In genomic region chr4:152523731-152524130, GRCh38 we compare ENCODE assay signal across 1 cellular context.
TF ChIP-seq lines count a peak whose summit lies in the region.

No MANE protein-coding gene starts in this region.

TF ChIP-seq in endothelial cell of umbilical vein, 7 proteins besides CTCF, POLR2A, EP300 and RAD21:
- TF ChIP-seq EZH2 (IDR thresholded peaks at IDR 0.05; ENCODE audit: borderline replicate concordance, low read depth, low read length, severe bottlenecking) (no peak), GATA2 (IDR thresholded peaks at IDR 0.05; ENCODE audit: insufficient read depth, insufficient read length, low read depth, low read length) (no peak), MYC (IDR thresholded peaks at IDR 0.05; ENCODE audit: low read depth, low read length) (no peak), POLR2AphosphoS5 (IDR thresholded peaks at IDR 0.05; ENCODE audit: insufficient read depth, low read depth, low read length) (no peak), JUN (IDR thresholded peaks at IDR 0.05; ENCODE audit: borderline replicate concordance, insufficient read depth, insufficient read length, low read depth) (no peak), FOS (IDR thresholded peaks at IDR 0.05; ENCODE audit: borderline replicate concordance, insufficient read depth, low read length) (no peak)
- TF ChIP-seq, protein P1, sequence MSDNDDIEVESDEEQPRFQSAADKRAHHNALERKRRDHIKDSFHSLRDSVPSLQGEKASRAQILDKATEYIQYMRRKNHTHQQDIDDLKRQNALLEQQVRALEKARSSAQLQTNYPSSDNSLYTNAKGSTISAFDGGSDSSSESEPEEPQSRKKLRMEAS (IDR thresholded peaks at IDR 0.05; ENCODE audit: insufficient read depth, insufficient read length): no peak
